Comparison of ENCODE assay signal across 1 cellular context in genomic region chr22:45722006-45722405, GRCh38.
TF ChIP-seq lines count a peak whose summit lies in the region.

No MANE protein-coding gene starts in this region.

TF ChIP-seq in GM12878, 131 proteins besides CTCF, POLR2A, EP300 and RAD21:
- no peak for TF ChIP-seq SMARCA5 (IDR thresholded peaks at IDR 0.05)
- TF ChIP-seq EZH2 (IDR thresholded peaks at IDR 0.05; ENCODE audit: borderline replicate concordance, control insufficient read depth, low read depth, low read length), result no peak
- TF ChIP-seq ZNF687 (IDR thresholded peaks at IDR 0.05), result 0 out of 2 replicates have a peak, but pooled peaks have one; percentile 16
- TF ChIP-seq SREBF1 (IDR thresholded peaks at IDR 0.05; ENCODE audit: low read length), result no peak
